12 cellular contexts compared by ENCODE assay signal in the genomic region with DNA sequence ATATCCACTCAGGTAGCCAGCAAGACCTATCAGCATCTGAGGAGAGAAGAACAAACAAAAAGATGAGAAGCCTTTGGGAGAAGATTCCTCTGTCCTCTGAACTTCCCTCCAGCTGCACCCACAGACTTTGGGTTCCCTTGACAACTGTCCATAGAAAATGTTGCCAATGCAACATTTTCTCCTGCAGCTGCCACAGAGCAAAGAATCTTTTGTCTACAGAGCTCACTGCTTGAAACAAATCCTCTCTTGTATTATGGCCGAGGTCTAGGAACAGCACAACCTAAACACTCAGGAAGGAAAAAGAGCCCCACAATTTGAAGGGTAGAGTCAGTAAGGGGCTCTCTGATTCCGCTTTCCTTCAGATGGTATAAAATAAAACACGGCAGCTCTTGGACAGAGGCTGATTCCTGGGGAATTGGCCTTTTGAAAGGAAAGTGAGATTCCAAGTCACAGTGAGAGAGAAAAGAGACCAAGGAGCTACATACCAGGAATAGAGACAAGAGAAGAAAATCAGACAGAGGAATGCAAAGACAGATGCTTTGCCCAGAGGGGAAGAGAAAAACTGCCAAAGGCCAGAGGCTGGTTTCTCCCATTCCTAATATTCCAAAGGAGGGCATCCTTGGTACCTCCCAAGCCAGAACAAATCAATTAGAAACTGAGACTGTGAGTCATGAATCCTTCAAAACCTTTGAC. TPM values are rescaled to one million over a fixed set of nuclear protein-coding genes. Genes with fewer than 3 reads are reported as not detected.
A peak's percentile ranks its signal among the peaks of the same experiment; 100 is the strongest.
DNase-seq lines count a peak whose midpoint lies in the region; ATAC-seq and TF ChIP-seq lines count a peak whose summit lies in the region.
"Had no signal": no experiment of that assay in that cellular context is flagged by ENCODE, and none has a peak within 500 bp of the region (broad histone marks: within the 10 kb centered on the region; RNA-seq: fewer than 3 reads in every experiment).

No MANE protein-coding gene starts in this region.

- H3K4me1 ChIP-seq in foreskin keratinocyte: peaks cover 31% of the 10 kb centered on the region
- peaks cover 30% of the 10 kb centered on the region for H3K4me1 ChIP-seq in osteoblast (ENCODE audit: insufficient read depth, low read length)
- H3K4me1 ChIP-seq: BE2C had no signal

- peak; percentile 32 for DNase-seq in AG20443 (ENCODE audit: low spot score)
- DNase-seq in SK-MEL-5 (ENCODE audit: low read depth, low spot score): peak; percentile 86
- DNase-seq in foreskin keratinocyte: no peak
- DNase-seq in osteoblast (ENCODE audit: insufficient read length, low spot score, missing footprints): no peak
- no peak for DNase-seq in KG1 (lab: John Stamatoyannopoulos, UW)
- no peak for DNase-seq in erythroblast (lab: John Stamatoyannopoulos, UW)
- DNase-seq: BE2C, kidney, NCI-H1048, right cardiac atrium had no signal

- no peaks in the 10 kb centered on the region for H3K9me3 ChIP-seq in osteoblast (ENCODE audit: low read depth, low read length)
- H3K9me3 ChIP-seq: BE2C had no signal

- no peak for TF ChIP-seq POLR2A in erythroblast (IDR thresholded peaks at IDR 0.05; ENCODE audit: low read length)

- peak overlapping the region; percentile 6 for H3K4me3 ChIP-seq in osteoblast (ENCODE audit: insufficient read depth, low read length)

- H3K27me3 ChIP-seq in foreskin keratinocyte (no peaks in the 10 kb centered on the region), osteoblast (ENCODE audit: insufficient read depth, low read length) (no peaks in the 10 kb centered on the region)
- H3K27me3 ChIP-seq: BE2C had no signal

- peak overlapping the region; percentile 31 for H3K27ac ChIP-seq in foreskin keratinocyte
- H3K27ac ChIP-seq in osteoblast (ENCODE audit: low read depth, low read length): peak overlapping the region; percentile 34

- ATAC-seq in foreskin keratinocyte: no peak
- ATAC-seq in GM19455 (IDR thresholded peaks at IDR 0.05; ENCODE audit: unreplicated experiment): no peak
- ATAC-seq in GM18907 (IDR thresholded peaks at IDR 0.05; ENCODE audit: unreplicated experiment): no peak

- peaks cover 3% of the 10 kb centered on the region for H3K79me2 ChIP-seq in osteoblast (ENCODE audit: insufficient read depth, low read length)

- peaks cover 8% of the 10 kb centered on the region for H4K20me1 ChIP-seq in osteoblast (ENCODE audit: insufficient read depth, low read length)

- peak overlapping the region; percentile 39 for H3K4me2 ChIP-seq in osteoblast (ENCODE audit: insufficient read depth, low read length)

- in situ Hi-C loops in SK-MEL-5 (cut with HindIII; ENCODE audit: low pct_unique_long_range_greater_than_20kb, low sequenced_read_pairs): no loop called here

- H2AFZ ChIP-seq in osteoblast (ENCODE audit: low read length): peak overlapping the region; percentile 10

- peaks cover 10% of the 10 kb centered on the region for H3K36me3 ChIP-seq in osteoblast (ENCODE audit: insufficient read depth, low read length)
- H3K36me3 ChIP-seq: BE2C had no signal

- no peak for TF ChIP-seq CTCF in foreskin keratinocyte (conservative IDR thresholded peaks at IDR 0.05)
- no peak for TF ChIP-seq CTCF in osteoblast (IDR thresholded peaks at IDR 0.05; ENCODE audit: extremely low read depth, low read depth, low read length)

RNA-seq across cellular contexts. Expression of a gene that starts 14.1 kb away (rescaled TPM):
- 22.2 and 23.8 TPM in 2 replicates for total RNA-seq in SK-MEL-5 (2014; rRNA removed; shearing (Covaris generic))
- 23.4 and 31.7 TPM in 2 replicates for polyA plus RNA-seq in SK-MEL-5 (2015; cell fraction: cytosol; rRNA removed)
- polyA plus RNA-seq in SK-MEL-5 (2015; cell fraction: nucleus; rRNA removed): 284 and 333 TPM in 2 replicates
- total RNA-seq in foreskin keratinocyte (16.6 and 18.2 TPM in 2 replicates), osteoblast (11.6 and 13.3 TPM in 2 replicates)
- polyA plus RNA-seq in foreskin keratinocyte: 14.9 and 18.6 TPM in 2 replicates

RNA-seq across cellular contexts. Expression of a gene that starts 14.3 kb away (rescaled TPM):
- total RNA-seq in SK-MEL-5 (2014; rRNA removed; shearing (Covaris generic)): 51.3 and 67.4 TPM in 2 replicates
- polyA plus RNA-seq in SK-MEL-5 (2015; cell fraction: cytosol; rRNA removed): 62.3 and 64.6 TPM in 2 replicates
- polyA plus RNA-seq in SK-MEL-5 (2015; cell fraction: nucleus; rRNA removed): 41.6 and 43.5 TPM in 2 replicates
- total RNA-seq in foreskin keratinocyte (17.1 and 18.5 TPM in 2 replicates), osteoblast (34.8 and 38.0 TPM in 2 replicates)
- 22.1 and 24.8 TPM in 2 replicates for polyA plus RNA-seq in foreskin keratinocyte

RNA-seq across cellular contexts. Expression of a gene that starts 35.5 kb away (rescaled TPM):
- total RNA-seq in SK-MEL-5 (2014; rRNA removed; shearing (Covaris generic)): not detected in 2 replicates
- 0.11 TPM in 1 of 2 replicates, not detected in the other for polyA plus RNA-seq in SK-MEL-5 (2015; cell fraction: cytosol; rRNA removed)
- not detected in 2 replicates for polyA plus RNA-seq in SK-MEL-5 (2015; cell fraction: nucleus; rRNA removed)
- not detected in 2 replicates for total RNA-seq in foreskin keratinocyte
- not detected in 2 replicates for polyA plus RNA-seq in foreskin keratinocyte
- not detected in 2 replicates for total RNA-seq in osteoblast
- total RNA-seq: kidney, right cardiac atrium had no signal
- polyA plus RNA-seq: right cardiac atrium had no signal

Comparison
In these comparisons a context has a peak if more than half of its experiments do, and no peak if none do; other contexts are left out.
1. DNase-seq: peak in AG20443 (single experiment) and SK-MEL-5 (single experiment); none in foreskin keratinocyte (0 of 2), osteoblast (single experiment), KG1 (single experiment) and erythroblast (0 of 2).